Comparison of ENCODE assay signal across 1 cellular context in the genomic region with DNA sequence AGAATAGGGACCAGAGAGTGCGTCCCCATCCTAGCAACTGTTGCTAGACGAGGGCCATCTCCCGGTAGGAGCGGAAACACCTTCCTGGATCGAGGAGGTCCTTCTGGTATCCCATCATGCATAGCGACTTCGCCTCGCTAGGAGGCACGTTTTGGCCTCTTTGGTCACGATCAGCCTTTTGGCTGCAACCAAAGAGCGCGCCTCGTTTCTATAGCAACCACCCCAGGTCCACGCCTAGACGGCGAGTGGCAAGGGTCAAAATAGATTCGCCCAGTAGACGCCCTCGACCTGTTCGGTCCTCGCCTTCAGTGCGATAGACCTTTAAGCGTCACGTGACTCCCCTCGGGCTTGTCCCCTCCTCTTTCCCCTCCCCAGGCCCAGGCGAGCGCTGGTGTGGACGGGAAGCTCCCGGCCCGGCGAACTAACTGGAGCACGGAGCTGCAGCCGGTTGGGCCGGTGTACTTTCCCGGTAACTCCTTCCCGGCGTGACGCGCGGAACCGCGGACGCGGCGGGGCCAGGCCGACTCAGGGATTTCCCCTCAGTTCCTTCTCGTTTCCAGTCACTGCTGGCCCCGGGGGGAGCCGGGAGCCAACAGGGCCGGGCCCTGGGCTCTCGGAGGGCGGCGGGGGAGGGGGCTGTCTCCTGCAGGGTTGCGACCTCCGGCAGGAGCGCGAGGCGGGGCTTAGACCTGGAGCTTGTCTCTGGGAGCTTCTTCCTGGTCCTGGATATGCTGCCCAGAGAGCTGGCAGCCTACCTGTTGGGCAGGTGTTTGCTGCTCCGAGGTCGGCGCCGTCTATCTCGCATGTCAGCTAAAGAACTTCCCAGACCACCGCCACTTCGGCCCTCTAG.
TF ChIP-seq lines count a peak whose summit lies in the region.

A gene (plus strand): TSS at position 359 of the 850 bp plus-strand sequence. CDS start 2,258 bp downstream, outside the sequence.

TF ChIP-seq in HepG2, 621 proteins besides CTCF, POLR2A, EP300 and RAD21 (continued from another document and continues in another):
- TF ChIP-seq, protein P1, sequence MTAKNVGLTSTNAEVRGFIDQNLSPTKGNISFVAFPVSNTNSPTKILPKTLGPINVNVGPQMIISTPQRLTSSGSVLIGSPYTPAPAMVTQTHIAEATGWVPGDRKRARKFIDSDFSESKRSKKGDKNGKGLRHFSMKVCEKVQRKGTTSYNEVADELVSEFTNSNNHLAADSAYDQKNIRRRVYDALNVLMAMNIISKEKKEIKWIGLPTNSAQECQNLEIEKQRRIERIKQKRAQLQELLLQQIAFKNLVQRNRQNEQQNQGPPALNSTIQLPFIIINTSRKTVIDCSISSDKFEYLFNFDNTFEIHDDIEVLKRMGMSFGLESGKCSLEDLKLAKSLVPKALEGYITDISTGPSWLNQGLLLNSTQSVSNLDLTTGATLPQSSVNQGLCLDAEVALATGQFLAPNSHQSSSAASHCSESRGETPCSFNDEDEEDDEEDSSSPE (CRISPR knock-in tag; IDR thresholded peaks at IDR 0.05): peak; percentile 71
- TF ChIP-seq, protein P2, sequence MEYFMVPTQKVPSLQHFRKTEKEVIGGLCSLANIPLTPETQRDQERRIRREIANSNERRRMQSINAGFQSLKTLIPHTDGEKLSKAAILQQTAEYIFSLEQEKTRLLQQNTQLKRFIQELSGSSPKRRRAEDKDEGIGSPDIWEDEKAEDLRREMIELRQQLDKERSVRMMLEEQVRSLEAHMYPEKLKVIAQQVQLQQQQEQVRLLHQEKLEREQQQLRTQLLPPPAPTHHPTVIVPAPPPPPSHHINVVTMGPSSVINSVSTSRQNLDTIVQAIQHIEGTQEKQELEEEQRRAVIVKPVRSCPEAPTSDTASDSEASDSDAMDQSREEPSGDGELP (IDR thresholded peaks at IDR 0.05; ENCODE audit: borderline replicate concordance, low read depth): peak; percentile 17; the same call in 1 of the 2 replicates
- TF ChIP-seq KLF9 (CRISPR knock-in tag; IDR thresholded peaks at IDR 0.05; ENCODE audit: low read depth) (no peak), TOPORS (CRISPR knock-in tag; IDR thresholded peaks at IDR 0.05) (no peak), SPEN (CRISPR knock-in tag; IDR thresholded peaks at IDR 0.05; ENCODE audit: low read depth) (peak; percentile 71), POLR2G (IDR thresholded peaks at IDR 0.05; ENCODE audit: low read depth, low read length) (peak; percentile 92), KDM5B (CRISPR knock-in tag; IDR thresholded peaks at IDR 0.05; ENCODE audit: borderline replicate concordance) (peak; percentile 72; the same call in 1 of the 2 replicates), POLR2AphosphoS5 (IDR thresholded peaks at IDR 0.05; ENCODE audit: low read depth, low read length) (peak; percentile 80), ZNF615 (CRISPR knock-in tag; IDR thresholded peaks at IDR 0.05; ENCODE audit: borderline replicate concordance) (no peak; the same call in 1 of the 2 replicates), ZNF781 (CRISPR knock-in tag; IDR thresholded peaks at IDR 0.05; ENCODE audit: borderline replicate concordance, not compliant biosample characterization) (no peak), ZNF451 (CRISPR knock-in tag; IDR thresholded peaks at IDR 0.05) (no peak), ZFY (CRISPR knock-in tag; IDR thresholded peaks at IDR 0.05) (peak; percentile 98), ZNF501 (CRISPR knock-in tag; IDR thresholded peaks at IDR 0.05) (peak; percentile 96), RXRB (CRISPR knock-in tag; IDR thresholded peaks at IDR 0.05; ENCODE audit: borderline replicate concordance) (peak; percentile 68; the same call in 1 of the 2 replicates), YEATS2 (CRISPR knock-in tag; IDR thresholded peaks at IDR 0.05; ENCODE audit: borderline replicate concordance) (peak; percentile 89; the same call in 1 of the 2 replicates), SIX1 (CRISPR knock-in tag; IDR thresholded peaks at IDR 0.05; ENCODE audit: borderline replicate concordance) (no peak), NR1H2 (CRISPR knock-in tag; IDR thresholded peaks at IDR 0.05; ENCODE audit: borderline replicate concordance, low read depth) (no peak), ATF7 (IDR thresholded peaks at IDR 0.05) (no peak), ATF7 (CRISPR knock-in tag; IDR thresholded peaks at IDR 0.05) (peak; percentile 68), NPAS2 (CRISPR knock-in tag; IDR thresholded peaks at IDR 0.05; ENCODE audit: borderline replicate concordance) (no peak), XRCC5 (optimal IDR thresholded peaks at IDR 0.05; ENCODE audit: low read length) (peak; percentile 56), ZNF883 (CRISPR knock-in tag; IDR thresholded peaks at IDR 0.05; ENCODE audit: not compliant biosample characterization) (peak; percentile 70), SMAD9 (CRISPR knock-in tag; IDR thresholded peaks at IDR 0.05) (no peak), TBP (CRISPR knock-in tag; IDR thresholded peaks at IDR 0.05) (no peak), ZNF136 (CRISPR knock-in tag; IDR thresholded peaks at IDR 0.05; ENCODE audit: low read depth) (peak; percentile 58; the same call in 1 of the 2 replicates), SIN3A (IDR thresholded peaks at IDR 0.05; ENCODE audit: borderline replicate concordance, low read depth, low read length) (peak; percentile 94), ZMYM4 (CRISPR knock-in tag; IDR thresholded peaks at IDR 0.05) (peak; percentile 86), STAT5B (CRISPR knock-in tag; IDR thresholded peaks at IDR 0.05) (no peak), FOXO1 (CRISPR knock-in tag; IDR thresholded peaks at IDR 0.05) (0 out of 2 replicates have a peak, but pooled peaks have one; percentile 34), ZSCAN30 (CRISPR knock-in tag; IDR thresholded peaks at IDR 0.05) (no peak; the same call in 1 of the 2 replicates), ZNF382 (CRISPR knock-in tag; IDR thresholded peaks at IDR 0.05; ENCODE audit: borderline replicate concordance) (no peak), ZNF878 (CRISPR knock-in tag; IDR thresholded peaks at IDR 0.05) (no peak), GATAD1 (CRISPR knock-in tag; IDR thresholded peaks at IDR 0.05) (peak; percentile 92), ZNF530 (CRISPR knock-in tag; IDR thresholded peaks at IDR 0.05; ENCODE audit: low read depth) (no peak), KMT2A (CRISPR knock-in tag; IDR thresholded peaks at IDR 0.05) (0 out of 2 replicates have a peak, but pooled peaks have one; percentile 47), IRF2 (CRISPR knock-in tag; IDR thresholded peaks at IDR 0.05) (peak; percentile 96), RCOR2 (CRISPR knock-in tag; IDR thresholded peaks at IDR 0.05) (peak; percentile 44; the same call in 1 of the 2 replicates), ZNF713 (CRISPR knock-in tag; IDR thresholded peaks at IDR 0.05) (no peak), ISL2 (CRISPR knock-in tag; IDR thresholded peaks at IDR 0.05) (peak; percentile 60; the same call in 1 of the 2 replicates), SP4 (CRISPR knock-in tag; IDR thresholded peaks at IDR 0.05) (peak; percentile 54; the same call in 1 of the 2 replicates), REPIN1 (CRISPR knock-in tag; IDR thresholded peaks at IDR 0.05; ENCODE audit: borderline replicate concordance, low read depth) (peak; percentile 93)
- TF ChIP-seq, protein P3, sequence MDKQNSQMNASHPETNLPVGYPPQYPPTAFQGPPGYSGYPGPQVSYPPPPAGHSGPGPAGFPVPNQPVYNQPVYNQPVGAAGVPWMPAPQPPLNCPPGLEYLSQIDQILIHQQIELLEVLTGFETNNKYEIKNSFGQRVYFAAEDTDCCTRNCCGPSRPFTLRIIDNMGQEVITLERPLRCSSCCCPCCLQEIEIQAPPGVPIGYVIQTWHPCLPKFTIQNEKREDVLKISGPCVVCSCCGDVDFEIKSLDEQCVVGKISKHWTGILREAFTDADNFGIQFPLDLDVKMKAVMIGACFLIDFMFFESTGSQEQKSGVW (CRISPR knock-in tag; IDR thresholded peaks at IDR 0.05; ENCODE audit: borderline replicate concordance): no peak
- TF ChIP-seq, protein P4, sequence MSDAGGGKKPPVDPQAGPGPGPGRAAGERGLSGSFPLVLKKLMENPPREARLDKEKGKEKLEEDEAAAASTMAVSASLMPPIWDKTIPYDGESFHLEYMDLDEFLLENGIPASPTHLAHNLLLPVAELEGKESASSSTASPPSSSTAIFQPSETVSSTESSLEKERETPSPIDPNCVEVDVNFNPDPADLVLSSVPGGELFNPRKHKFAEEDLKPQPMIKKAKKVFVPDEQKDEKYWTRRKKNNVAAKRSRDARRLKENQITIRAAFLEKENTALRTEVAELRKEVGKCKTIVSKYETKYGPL (CRISPR knock-in tag; IDR thresholded peaks at IDR 0.05): no peak
- TF ChIP-seq, protein P5, sequence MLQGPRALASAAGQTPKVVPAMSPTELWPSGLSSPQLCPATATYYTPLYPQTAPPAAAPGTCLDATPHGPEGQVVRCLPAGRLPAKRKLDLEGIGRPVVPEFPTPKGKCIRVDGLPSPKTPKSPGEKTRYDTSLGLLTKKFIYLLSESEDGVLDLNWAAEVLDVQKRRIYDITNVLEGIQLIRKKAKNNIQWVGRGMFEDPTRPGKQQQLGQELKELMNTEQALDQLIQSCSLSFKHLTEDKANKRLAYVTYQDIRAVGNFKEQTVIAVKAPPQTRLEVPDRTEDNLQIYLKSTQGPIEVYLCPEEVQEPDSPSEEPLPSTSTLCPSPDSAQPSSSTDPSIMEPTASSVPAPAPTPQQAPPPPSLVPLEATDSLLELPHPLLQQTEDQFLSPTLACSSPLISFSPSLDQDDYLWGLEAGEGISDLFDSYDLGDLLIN (CRISPR knock-in tag; IDR thresholded peaks at IDR 0.05; ENCODE audit: borderline replicate concordance): no peak
- TF ChIP-seq, protein P6, sequence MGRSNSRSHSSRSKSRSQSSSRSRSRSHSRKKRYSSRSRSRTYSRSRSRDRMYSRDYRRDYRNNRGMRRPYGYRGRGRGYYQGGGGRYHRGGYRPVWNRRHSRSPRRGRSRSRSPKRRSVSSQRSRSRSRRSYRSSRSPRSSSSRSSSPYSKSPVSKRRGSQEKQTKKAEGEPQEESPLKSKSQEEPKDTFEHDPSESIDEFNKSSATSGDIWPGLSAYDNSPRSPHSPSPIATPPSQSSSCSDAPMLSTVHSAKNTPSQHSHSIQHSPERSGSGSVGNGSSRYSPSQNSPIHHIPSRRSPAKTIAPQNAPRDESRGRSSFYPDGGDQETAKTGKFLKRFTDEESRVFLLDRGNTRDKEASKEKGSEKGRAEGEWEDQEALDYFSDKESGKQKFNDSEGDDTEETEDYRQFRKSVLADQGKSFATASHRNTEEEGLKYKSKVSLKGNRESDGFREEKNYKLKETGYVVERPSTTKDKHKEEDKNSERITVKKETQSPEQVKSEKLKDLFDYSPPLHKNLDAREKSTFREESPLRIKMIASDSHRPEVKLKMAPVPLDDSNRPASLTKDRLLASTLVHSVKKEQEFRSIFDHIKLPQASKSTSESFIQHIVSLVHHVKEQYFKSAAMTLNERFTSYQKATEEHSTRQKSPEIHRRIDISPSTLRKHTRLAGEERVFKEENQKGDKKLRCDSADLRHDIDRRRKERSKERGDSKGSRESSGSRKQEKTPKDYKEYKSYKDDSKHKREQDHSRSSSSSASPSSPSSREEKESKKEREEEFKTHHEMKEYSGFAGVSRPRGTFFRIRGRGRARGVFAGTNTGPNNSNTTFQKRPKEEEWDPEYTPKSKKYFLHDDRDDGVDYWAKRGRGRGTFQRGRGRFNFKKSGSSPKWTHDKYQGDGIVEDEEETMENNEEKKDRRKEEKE (IDR thresholded peaks at IDR 0.05): no peak
- TF ChIP-seq, protein P7, sequence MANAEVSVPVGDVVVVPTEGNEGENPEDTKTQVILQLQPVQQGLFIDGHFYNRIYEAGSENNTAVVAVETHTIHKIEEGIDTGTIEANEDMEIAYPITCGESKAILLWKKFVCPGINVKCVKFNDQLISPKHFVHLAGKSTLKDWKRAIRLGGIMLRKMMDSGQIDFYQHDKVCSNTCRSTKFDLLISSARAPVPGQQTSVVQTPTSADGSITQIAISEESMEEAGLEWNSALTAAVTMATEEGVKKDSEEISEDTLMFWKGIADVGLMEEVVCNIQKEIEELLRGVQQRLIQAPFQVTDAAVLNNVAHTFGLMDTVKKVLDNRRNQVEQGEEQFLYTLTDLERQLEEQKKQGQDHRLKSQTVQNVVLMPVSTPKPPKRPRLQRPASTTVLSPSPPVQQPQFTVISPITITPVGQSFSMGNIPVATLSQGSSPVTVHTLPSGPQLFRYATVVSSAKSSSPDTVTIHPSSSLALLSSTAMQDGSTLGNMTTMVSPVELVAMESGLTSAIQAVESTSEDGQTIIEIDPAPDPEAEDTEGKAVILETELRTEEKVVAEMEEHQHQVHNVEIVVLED (CRISPR knock-in tag; IDR thresholded peaks at IDR 0.05; ENCODE audit: borderline replicate concordance): peak; percentile 98
- TF ChIP-seq, protein P8, sequence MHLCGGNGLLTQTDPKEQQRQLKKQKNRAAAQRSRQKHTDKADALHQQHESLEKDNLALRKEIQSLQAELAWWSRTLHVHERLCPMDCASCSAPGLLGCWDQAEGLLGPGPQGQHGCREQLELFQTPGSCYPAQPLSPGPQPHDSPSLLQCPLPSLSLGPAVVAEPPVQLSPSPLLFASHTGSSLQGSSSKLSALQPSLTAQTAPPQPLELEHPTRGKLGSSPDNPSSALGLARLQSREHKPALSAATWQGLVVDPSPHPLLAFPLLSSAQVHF (CRISPR knock-in tag; IDR thresholded peaks at IDR 0.05): no peak
- TF ChIP-seq, protein P9, sequence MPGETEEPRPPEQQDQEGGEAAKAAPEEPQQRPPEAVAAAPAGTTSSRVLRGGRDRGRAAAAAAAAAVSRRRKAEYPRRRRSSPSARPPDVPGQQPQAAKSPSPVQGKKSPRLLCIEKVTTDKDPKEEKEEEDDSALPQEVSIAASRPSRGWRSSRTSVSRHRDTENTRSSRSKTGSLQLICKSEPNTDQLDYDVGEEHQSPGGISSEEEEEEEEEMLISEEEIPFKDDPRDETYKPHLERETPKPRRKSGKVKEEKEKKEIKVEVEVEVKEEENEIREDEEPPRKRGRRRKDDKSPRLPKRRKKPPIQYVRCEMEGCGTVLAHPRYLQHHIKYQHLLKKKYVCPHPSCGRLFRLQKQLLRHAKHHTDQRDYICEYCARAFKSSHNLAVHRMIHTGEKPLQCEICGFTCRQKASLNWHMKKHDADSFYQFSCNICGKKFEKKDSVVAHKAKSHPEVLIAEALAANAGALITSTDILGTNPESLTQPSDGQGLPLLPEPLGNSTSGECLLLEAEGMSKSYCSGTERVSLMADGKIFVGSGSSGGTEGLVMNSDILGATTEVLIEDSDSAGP (CRISPR knock-in tag; IDR thresholded peaks at IDR 0.05; ENCODE audit: borderline replicate concordance): peak; percentile 100
- TF ChIP-seq, protein P10, sequence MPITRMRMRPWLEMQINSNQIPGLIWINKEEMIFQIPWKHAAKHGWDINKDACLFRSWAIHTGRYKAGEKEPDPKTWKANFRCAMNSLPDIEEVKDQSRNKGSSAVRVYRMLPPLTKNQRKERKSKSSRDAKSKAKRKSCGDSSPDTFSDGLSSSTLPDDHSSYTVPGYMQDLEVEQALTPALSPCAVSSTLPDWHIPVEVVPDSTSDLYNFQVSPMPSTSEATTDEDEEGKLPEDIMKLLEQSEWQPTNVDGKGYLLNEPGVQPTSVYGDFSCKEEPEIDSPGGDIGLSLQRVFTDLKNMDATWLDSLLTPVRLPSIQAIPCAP (CRISPR knock-in tag; IDR thresholded peaks at IDR 0.05; ENCODE audit: low read depth): no peak; the same call in 1 of the 2 replicates
